In genomic region chr7:156920487-156921373, GRCh38 we compare ENCODE assay signal across 8 cellular contexts. TPM values are rescaled to one million over a fixed set of nuclear protein-coding genes. Genes with fewer than 3 reads are reported as not detected.
DNase-seq lines count a peak whose midpoint lies in the region; ATAC-seq and TF ChIP-seq lines count a peak whose summit lies in the region.
"Not testable (repeated sequence)": the region's sequence is repeated elsewhere in the genome, so short reads cannot be mapped to it uniquely, and the experiment has no call there.

No MANE protein-coding gene starts in this region.

- H3K36me3 Mint-ChIP-seq in activated CD8-positive, alpha-beta memory T cell treated with anti-CD3 and anti-CD28 coated beads, Interleukin-2, amount 10 ng/mL, durations not matched to agents 7 days and 5 days; nephron progenitor cell (ENCODE audit: low read depth): not testable (repeated sequence)
- peaks cover 16% of the 10 kb centered on the region for H3K36me3 Mint-ChIP-seq in central memory CD8-positive, alpha-beta T cell (ENCODE audit: insufficient read depth)

- H3K4me3 Mint-ChIP-seq in activated CD8-positive, alpha-beta memory T cell treated with anti-CD3 and anti-CD28 coated beads, Interleukin-2, amount 10 ng/mL, durations not matched to agents 7 days and 5 days; central memory CD8-positive, alpha-beta T cell; nephron progenitor cell: not testable (repeated sequence)

- not testable (repeated sequence) for H3K27ac ChIP-seq in BLaER1 treated with 17β-estradiol and CSF1 and Interleukin-3, amounts not matched to agents 10 nM and 100 nM
- peak overlapping the region in 1 of 2 donors; percentile 66 for H3K27ac ChIP-seq in testis

- not testable (repeated sequence) for H4K20me1 ChIP-seq in BLaER1 treated with 17β-estradiol and CSF1 and Interleukin-3, amounts not matched to agents 10 nM and 100 nM

- H3K27me3 Mint-ChIP-seq in activated CD8-positive, alpha-beta memory T cell treated with anti-CD3 and anti-CD28 coated beads, Interleukin-2, amount 10 ng/mL, durations not matched to agents 7 days and 5 days, result peaks cover 18% of the 10 kb centered on the region
- peaks cover 46% of the 10 kb centered on the region for H3K27me3 Mint-ChIP-seq in central memory CD8-positive, alpha-beta T cell
- peaks cover 17% of the 10 kb centered on the region for H3K27me3 Mint-ChIP-seq in nephron progenitor cell (ENCODE audit: low read depth, poor library complexity)

- WGBS in testis, 2 donors, result 57 to 58% methylated on average over 22 to 24 of the region's 24 CpGs

- not testable (repeated sequence) for H3K9me3 ChIP-seq in BLaER1 treated with 17β-estradiol and CSF1 and Interleukin-3, amounts not matched to agents 10 nM and 100 nM (replicated peaks in 1 of 11); testis

- intact Hi-C loops in testis (cut with DNase I; ENCODE audit: low total_unique reads), result not testable (repeated sequence)

- H3K36me3 ChIP-seq in BLaER1 treated with 17β-estradiol and CSF1 and Interleukin-3, amounts not matched to agents 10 nM and 100 nM; GM06990 (ENCODE audit: control insufficient read depth, insufficient read depth, low read length); testis (ENCODE audit: low read depth, missing control alignments): not testable (repeated sequence)

- not testable (repeated sequence) for DNase-seq in GM06990 (ENCODE audit: extremely low read depth, insufficient read length); central memory CD8-positive, alpha-beta T cell (ENCODE audit: low spot score in 2 of 2); nephron progenitor cell
- DNase-seq in MV-4-11 (lab: John Stamatoyannopoulos, UW) (peak; percentile 86), islet precursor cell (peak; percentile 58), testis (peak; percentile 60)
- peak; percentile 38 for DNase-seq in activated CD8-positive, alpha-beta memory T cell treated with anti-CD3 and anti-CD28 coated beads, Interleukin-2, amount 10 ng/mL, durations not matched to agents 7 days and 5 days

- H3K4me1 ChIP-seq in BLaER1 treated with 17β-estradiol and CSF1 and Interleukin-3, amounts not matched to agents 10 nM and 100 nM, result peaks cover 4 to 30% (median 20%) of the 10 kb centered on the region in 10 experiments; a peak in 18 of 20 replicates
- H3K4me1 ChIP-seq in testis, result not testable (repeated sequence)

- peaks cover 0 to 47% (median 31%) of the 10 kb centered on the region in 11 experiments; a peak in 21 of 22 replicates for H3K27me3 ChIP-seq in BLaER1 treated with 17β-estradiol and CSF1 and Interleukin-3, amounts not matched to agents 10 nM and 100 nM
- not testable (repeated sequence) for H3K27me3 ChIP-seq in GM06990 (replicated peaks; ENCODE audit: control insufficient read depth, insufficient read depth, low read length); testis

- H3K4me1 Mint-ChIP-seq in activated CD8-positive, alpha-beta memory T cell treated with anti-CD3 and anti-CD28 coated beads, Interleukin-2, amount 10 ng/mL, durations not matched to agents 7 days and 5 days, result peaks cover 58% of the 10 kb centered on the region
- H3K4me1 Mint-ChIP-seq in central memory CD8-positive, alpha-beta T cell, result peaks cover 34% of the 10 kb centered on the region
- peaks cover 20% of the 10 kb centered on the region for H3K4me1 Mint-ChIP-seq in nephron progenitor cell

- not testable (repeated sequence) for TF ChIP-seq POLR2A in testis (IDR thresholded peaks at IDR 0.05)

- H3K27ac Mint-ChIP-seq in activated CD8-positive, alpha-beta memory T cell treated with anti-CD3 and anti-CD28 coated beads, Interleukin-2, amount 10 ng/mL, durations not matched to agents 7 days and 5 days, result not testable (repeated sequence)
- H3K27ac Mint-ChIP-seq in central memory CD8-positive, alpha-beta T cell (ENCODE audit: low read depth), result peak overlapping the region; percentile 38
- peak overlapping the region; percentile 18 for H3K27ac Mint-ChIP-seq in nephron progenitor cell

- CTCF ChIA-PET in activated CD8-positive, alpha-beta memory T cell treated with anti-CD3 and anti-CD28 coated beads, Interleukin-2, amount 10 ng/mL, durations not matched to agents 7 days and 5 days (lab: Charles Lee), result not testable (repeated sequence)

- H3K4me3 ChIP-seq in BLaER1 treated with 17β-estradiol and CSF1 and Interleukin-3, amounts not matched to agents 10 nM and 100 nM; GM06990 (replicated peaks; ENCODE audit: low read depth, low read length); testis: not testable (repeated sequence)

- H3K9me3 Mint-ChIP-seq in activated CD8-positive, alpha-beta memory T cell treated with anti-CD3 and anti-CD28 coated beads, Interleukin-2, amount 10 ng/mL, durations not matched to agents 7 days and 5 days (ENCODE audit: low read depth); central memory CD8-positive, alpha-beta T cell; nephron progenitor cell: not testable (repeated sequence)

- peak overlapping the region in 6 of 11 experiments; percentile 1 to 57 (median 27); a peak in 8 of 22 replicates for H3K4me2 ChIP-seq in BLaER1 treated with 17β-estradiol and CSF1 and Interleukin-3, amounts not matched to agents 10 nM and 100 nM

- ATAC-seq in activated CD8-positive, alpha-beta memory T cell treated with anti-CD3 and anti-CD28 coated beads, Interleukin-2, amount 10 ng/mL, durations not matched to agents 7 days and 5 days; central memory CD8-positive, alpha-beta T cell (replicated peaks; ENCODE audit: extremely low read depth, poor library complexity, severe bottlenecking): not testable (repeated sequence)

- not testable (repeated sequence) for H3K9ac ChIP-seq in BLaER1 treated with 17β-estradiol and CSF1 and Interleukin-3, amounts not matched to agents 10 nM and 100 nM

- TF ChIP-seq CTCF in GM06990 (IDR thresholded peaks at IDR 0.05; ENCODE audit: insufficient read depth, low read length, poor library complexity, severe bottlenecking), result peak; percentile 4
- not testable (repeated sequence) for TF ChIP-seq CTCF in nephron progenitor cell (IDR thresholded peaks at IDR 0.05); testis (IDR thresholded peaks at IDR 0.05)

RNA-seq across cellular contexts. Expression of gene LMBR1, which starts 27.7 kb away (rescaled TPM):
- 10 to 100 TPM; 64.0 to 69.8 TPM for total RNA-seq in activated CD8-positive, alpha-beta memory T cell treated with anti-CD3 and anti-CD28 coated beads, Interleukin-2, amount 10 ng/mL, durations not matched to agents 7 days and 5 days
- total RNA-seq in testis, result 100 to 1,000 TPM; 218 to 219 TPM
- 73.3 TPM for polyA plus RNA-seq in testis (ENCODE audit: insufficient read depth, low read depth, low replicate concordance)

RNA-seq across cellular contexts. Expression of gene NOM1, which starts 28.8 kb away (rescaled TPM):
- total RNA-seq in activated CD8-positive, alpha-beta memory T cell treated with anti-CD3 and anti-CD28 coated beads, Interleukin-2, amount 10 ng/mL, durations not matched to agents 7 days and 5 days, result 10 to 100 TPM; 31.9 to 35.0 TPM
- 10 to 100 TPM; 42.8 to 47.1 TPM for total RNA-seq in testis
- polyA plus RNA-seq in testis (ENCODE audit: insufficient read depth, low read depth, low replicate concordance), result 20.2 TPM
